14 cellular contexts compared by ENCODE assay signal in the genomic region with DNA sequence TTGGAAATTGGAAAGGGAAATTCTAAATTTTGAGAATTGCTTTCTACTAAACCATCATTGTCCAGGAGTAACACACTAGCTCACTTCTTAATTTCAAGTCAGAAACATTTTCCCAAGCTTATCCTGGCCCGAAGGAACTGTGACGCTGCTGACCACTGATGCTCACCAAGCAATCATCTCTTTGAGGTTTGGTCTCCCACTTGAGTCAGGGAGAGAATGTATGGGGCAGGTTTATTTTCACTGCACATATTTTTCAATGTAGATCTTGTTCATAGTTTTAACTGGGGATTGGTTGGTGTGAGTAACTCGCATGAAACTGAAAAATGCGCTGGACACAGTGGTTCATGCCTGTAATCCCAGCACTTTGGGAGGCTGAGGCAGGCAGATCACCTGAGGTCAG. TPM values are rescaled to one million over a fixed set of nuclear protein-coding genes. Genes with fewer than 3 reads are reported as not detected.
DNase-seq lines count a peak whose midpoint lies in the region; ATAC-seq and TF ChIP-seq lines count a peak whose summit lies in the region.
"Had no signal": no experiment of that assay in that cellular context is flagged by ENCODE, and none has a peak within 500 bp of the region (broad histone marks: within the 10 kb centered on the region; RNA-seq: fewer than 3 reads in every experiment).

No MANE protein-coding gene starts in this region.

- H3K4me3 Mint-ChIP-seq in activated naive CD8-positive, alpha-beta T cell treated with anti-CD3 and anti-CD28 coated beads, Interleukin-2, amount 50 U/mL, for 24 hours = no peak overlapping the region
- H3K4me3 Mint-ChIP-seq in mesothelial cell of epicardium = no peak overlapping the region
- H3K4me3 Mint-ChIP-seq: GM23338 had no signal

- H3K27ac Mint-ChIP-seq in activated naive CD8-positive, alpha-beta T cell treated with anti-CD3 and anti-CD28 coated beads, Interleukin-2, amount 50 U/mL, for 24 hours = peak overlapping the region; percentile 28
- no peak overlapping the region for H3K27ac Mint-ChIP-seq in mesothelial cell of epicardium
- H3K27ac Mint-ChIP-seq: GM23338 had no signal

- no peak for ATAC-seq in activated naive CD8-positive, alpha-beta T cell treated with anti-CD3 and anti-CD28 coated beads, Interleukin-2, amount 50 U/mL, for 24 hours
- ATAC-seq: GM23338 had no signal

- H3K36me3 Mint-ChIP-seq in activated naive CD8-positive, alpha-beta T cell treated with anti-CD3 and anti-CD28 coated beads, Interleukin-2, amount 50 U/mL, for 24 hours (ENCODE audit: low read depth) = peaks cover 4% of the 10 kb centered on the region
- no peaks in the 10 kb centered on the region for H3K36me3 Mint-ChIP-seq in mesothelial cell of epicardium

- peak; percentile 72 for DNase-seq in HT1080 (ENCODE audit: low read depth)
- no peak for DNase-seq in activated naive CD8-positive, alpha-beta T cell treated with anti-CD3 and anti-CD28 coated beads, Interleukin-2, amount 50 U/mL, for 24 hours
- peak; percentile 72 for DNase-seq in fibroblast of peridontal ligament (ENCODE audit: extremely low read depth)
- DNase-seq in iPS-NIHi7 (ENCODE audit: extremely low spot score) = no peak
- no peak for DNase-seq in mesothelial cell of epicardium (ENCODE audit: low spot score in 2 of 2, unreplicated experiment in 2 of 2)
- DNase-seq in NCI-H82 (lab: John Stamatoyannopoulos, UW) = no peak
- DNase-seq in NCI-H1436 (lab: John Stamatoyannopoulos, UW) = no peak
- DNase-seq: COR-L47, DMS153, NCI-H1105, NCI-H187, SIG-M5 had no signal

- no peaks in the 10 kb centered on the region for H3K9me3 Mint-ChIP-seq in activated naive CD8-positive, alpha-beta T cell treated with anti-CD3 and anti-CD28 coated beads, Interleukin-2, amount 50 U/mL, for 24 hours
- H3K9me3 Mint-ChIP-seq in mesothelial cell of epicardium = no peaks in the 10 kb centered on the region
- H3K9me3 Mint-ChIP-seq: GM23338 had no signal

- peaks cover 71% of the 10 kb centered on the region for H3K4me1 Mint-ChIP-seq in activated naive CD8-positive, alpha-beta T cell treated with anti-CD3 and anti-CD28 coated beads, Interleukin-2, amount 50 U/mL, for 24 hours
- peaks cover 8% of the 10 kb centered on the region for H3K4me1 Mint-ChIP-seq in mesothelial cell of epicardium

- no peak for TF ChIP-seq CTCF in mesothelial cell of epicardium (IDR thresholded peaks at IDR 0.05; ENCODE audit: unreplicated experiment)

- no peaks in the 10 kb centered on the region for H3K27me3 Mint-ChIP-seq in activated naive CD8-positive, alpha-beta T cell treated with anti-CD3 and anti-CD28 coated beads, Interleukin-2, amount 50 U/mL, for 24 hours
- no peaks in the 10 kb centered on the region for H3K27me3 Mint-ChIP-seq in mesothelial cell of epicardium (ENCODE audit: low read depth)

RNA-seq across cellular contexts. Expression of a gene that starts 12.9 kb away (rescaled TPM):
- not detected in 2 replicates for total RNA-seq in HT1080 (2014; rRNA removed; shearing (Covaris generic))
- not detected in 2 replicates for polyA plus RNA-seq in HT1080 (2015; cell fraction: cytosol; rRNA removed)
- not detected in 2 replicates for polyA plus RNA-seq in HT1080 (2015; cell fraction: nucleus; rRNA removed)
- total RNA-seq in mesothelial cell of epicardium = 0.70 to 1.1 TPM (median 1.1 TPM) in 3 replicates
- total RNA-seq: GM23338, RPMI7951 had no signal

RNA-seq across cellular contexts. Expression of a gene that starts 23.3 kb away (rescaled TPM):
- 167 and 204 TPM in 2 replicates for total RNA-seq in HT1080 (2014; rRNA removed; shearing (Covaris generic))
- polyA plus RNA-seq in HT1080 (2015; cell fraction: cytosol; rRNA removed) = 117 and 146 TPM in 2 replicates
- polyA plus RNA-seq in HT1080 (2015; cell fraction: nucleus; rRNA removed) = 183 and 219 TPM in 2 replicates
- 10.3 to 11.3 TPM (median 10.4 TPM) in 3 replicates for total RNA-seq in mesothelial cell of epicardium

RNA-seq across cellular contexts. Expression of a gene that starts 31.3 kb away (rescaled TPM):
- 20.5 and 21.0 TPM in 2 replicates for total RNA-seq in HT1080 (2014; rRNA removed; shearing (Covaris generic))
- 20.3 and 26.6 TPM in 2 replicates for polyA plus RNA-seq in HT1080 (2015; cell fraction: cytosol; rRNA removed)
- 34.2 and 36.5 TPM in 2 replicates for polyA plus RNA-seq in HT1080 (2015; cell fraction: nucleus; rRNA removed)
- total RNA-seq in mesothelial cell of epicardium = 32.3 to 37.5 TPM (median 33.7 TPM) in 3 replicates

RNA-seq across cellular contexts. Expression of a gene that starts 37.5 kb away (rescaled TPM):
- total RNA-seq in HT1080 (2014; rRNA removed; shearing (Covaris generic)) = 139 and 207 TPM in 2 replicates
- 275 and 314 TPM in 2 replicates for polyA plus RNA-seq in HT1080 (2015; cell fraction: cytosol; rRNA removed)
- 298 and 316 TPM in 2 replicates for polyA plus RNA-seq in HT1080 (2015; cell fraction: nucleus; rRNA removed)
- 283 to 304 TPM (median 299 TPM) in 3 replicates for total RNA-seq in mesothelial cell of epicardium

RNA-seq across cellular contexts. Expression of a gene that starts 37.9 kb away (rescaled TPM):
- total RNA-seq in HT1080 (2014; rRNA removed; shearing (Covaris generic)) = 50.1 and 52.1 TPM in 2 replicates
- 42.3 and 45.3 TPM in 2 replicates for polyA plus RNA-seq in HT1080 (2015; cell fraction: cytosol; rRNA removed)
- polyA plus RNA-seq in HT1080 (2015; cell fraction: nucleus; rRNA removed) = 56.2 and 65.1 TPM in 2 replicates
- total RNA-seq in mesothelial cell of epicardium = 67.0 to 72.9 TPM (median 69.7 TPM) in 3 replicates

Comparison
In these comparisons a context has a peak if more than half of its experiments do, and no peak if none do; other contexts are left out.
1. DNase-seq: peak in HT1080 (single experiment) and fibroblast of peridontal ligament (single experiment); none in activated naive CD8-positive, alpha-beta T cell treated with anti-CD3 and anti-CD28 coated beads, Interleukin-2, amount 50 U/mL, for 24 hours (single experiment), iPS-NIHi7 (single experiment), mesothelial cell of epicardium (0 of 2), NCI-H82 (single experiment) and NCI-H1436 (single experiment).
2. RNA of a gene that starts 23.3 kb away (total RNA-seq): 167 to 204 TPM in HT1080; 10.3 to 11.3 TPM in mesothelial cell of epicardium; every median in the first group is over 10 times any median in the second.